10 cellular contexts compared by ENCODE assay signal in the genomic region with DNA sequence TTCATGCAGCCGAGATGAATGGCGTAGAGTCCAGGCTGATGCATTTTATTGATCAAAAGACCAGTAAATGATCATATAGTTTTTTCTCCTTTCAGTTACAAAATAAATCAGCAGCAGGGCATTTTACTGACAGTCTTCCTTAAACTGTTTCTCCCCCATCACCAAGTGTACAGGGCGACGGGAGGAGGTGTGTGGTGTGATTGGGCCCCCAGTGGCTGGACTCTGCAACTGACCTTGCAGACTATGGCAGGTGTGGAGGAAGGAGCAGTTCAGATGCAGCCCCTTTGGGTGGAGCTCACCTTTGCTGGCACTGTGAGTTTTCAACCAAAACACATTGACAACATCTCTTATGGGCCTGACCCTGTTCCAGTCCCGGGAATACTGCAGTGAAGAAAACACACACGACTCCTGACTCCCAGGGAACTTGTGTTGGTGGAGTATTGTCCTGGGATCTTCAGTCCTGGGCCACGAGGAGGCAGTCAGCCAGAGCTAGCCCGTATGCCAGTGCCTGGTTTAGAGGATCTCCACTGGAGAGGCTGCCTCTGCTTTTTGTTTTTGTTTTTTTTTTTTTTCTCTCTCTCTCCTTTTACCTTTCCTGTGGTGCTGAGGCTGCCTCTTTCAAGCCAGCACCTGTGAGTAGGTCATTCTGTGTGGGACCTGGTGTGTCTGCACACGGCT. TPM values are rescaled to one million over a fixed set of nuclear protein-coding genes. Genes with fewer than 3 reads are reported as not detected.
DNase-seq lines count a peak whose midpoint lies in the region; ATAC-seq and TF ChIP-seq lines count a peak whose summit lies in the region.
"Had no signal": no experiment of that assay in that cellular context is flagged by ENCODE, and none has a peak within 500 bp of the region (broad histone marks: within the 10 kb centered on the region; RNA-seq: fewer than 3 reads in every experiment).

No MANE protein-coding gene starts in this region.

- intact Hi-C loops in esophagus muscularis mucosa (cut with DNase I), result no loop called here

- no peak for TF ChIP-seq POLR2A in esophagus muscularis mucosa (IDR thresholded peaks at IDR 0.05; ENCODE audit: low read depth)

- H3K4me3 Mint-ChIP-seq in stimulated activated naive CD8-positive, alpha-beta T cell treated with anti-CD3 and anti-CD28 coated beads, Interleukin-15, amount 100 ng/mL, for 72 hours, result peak overlapping the region in 1 of 2 donors; percentile 16

- no peaks in the 10 kb centered on the region for H3K9me3 ChIP-seq in esophagus muscularis mucosa

- H3K27ac Mint-ChIP-seq in stimulated activated naive CD8-positive, alpha-beta T cell treated with anti-CD3 and anti-CD28 coated beads, Interleukin-15, amount 100 ng/mL, for 72 hours, result peak overlapping the region; percentile 37 to 43

- DNase-seq in stimulated activated naive CD8-positive, alpha-beta T cell treated with anti-CD3 and anti-CD28 coated beads, Interleukin-15, amount 100 ng/mL, for 72 hours, result peak in 1 of 2 donors; percentile 26
- no peak for DNase-seq in stimulated activated naive CD8-positive, alpha-beta T cell treated with anti-CD3 and anti-CD28 coated beads, Interleukin-15, Interleukin-2, amounts not matched to agents 100 U/mL and 50 U/mL, for 24 hours
- DNase-seq in RPMI8226 (peak; percentile 38), foreskin fibroblast (no peak), NCI-H1092 (lab: John Stamatoyannopoulos, UW) (no peak), esophagus muscularis mucosa (ENCODE audit: extremely low spot score) (no peak)
- DNase-seq: T-helper 1 cell had no signal

- no peak for ATAC-seq in stimulated activated naive CD8-positive, alpha-beta T cell treated with anti-CD3 and anti-CD28 coated beads, Interleukin-15, amount 100 ng/mL, for 72 hours
- ATAC-seq in stimulated activated naive CD8-positive, alpha-beta T cell treated with anti-CD3 and anti-CD28 coated beads, Interleukin-15, Interleukin-2, amounts not matched to agents 100 U/mL and 50 U/mL, for 24 hours, result no peak
- ATAC-seq in HG03460 (IDR thresholded peaks at IDR 0.05; ENCODE audit: unreplicated experiment) (no peak), GM18861 (IDR thresholded peaks at IDR 0.05; ENCODE audit: unreplicated experiment) (no peak)

- H3K4me1 Mint-ChIP-seq in stimulated activated naive CD8-positive, alpha-beta T cell treated with anti-CD3 and anti-CD28 coated beads, Interleukin-15, amount 100 ng/mL, for 72 hours, result peaks cover 63% of the 10 kb centered on the region

- H3K4me1 ChIP-seq in esophagus muscularis mucosa, result peaks cover 20 to 25% (median 22%) of the 10 kb centered on the region in 4 donors

- no peak for TF ChIP-seq EP300 in esophagus muscularis mucosa (IDR thresholded peaks at IDR 0.05)

- no peaks in the 10 kb centered on the region for H3K27me3 Mint-ChIP-seq in stimulated activated naive CD8-positive, alpha-beta T cell treated with anti-CD3 and anti-CD28 coated beads, Interleukin-15, amount 100 ng/mL, for 72 hours

- H3K27me3 ChIP-seq in esophagus muscularis mucosa, result no peaks in the 10 kb centered on the region
- H3K27me3 ChIP-seq: dorsolateral prefrontal cortex had no signal

- H3K27ac ChIP-seq in esophagus muscularis mucosa (replicated peaks in 1 of 4), result no peak overlapping the region

- TF ChIP-seq CTCF in foreskin fibroblast (IDR thresholded peaks at IDR 0.05; ENCODE audit: low read depth, low read length) (peak; percentile 9), esophagus muscularis mucosa (IDR thresholded peaks at IDR 0.05) (peak in 1 of 3 experiments; percentile 17)

- H3K9me3 Mint-ChIP-seq in stimulated activated naive CD8-positive, alpha-beta T cell treated with anti-CD3 and anti-CD28 coated beads, Interleukin-15, amount 100 ng/mL, for 72 hours, result no peaks in the 10 kb centered on the region

- WGBS in esophagus muscularis mucosa, result 97% methylated on average over 9 of the region's 9 CpGs

- peaks cover 0 to 4% (median 0%) of the 10 kb centered on the region in 4 donors for H3K36me3 ChIP-seq in esophagus muscularis mucosa

- no peak overlapping the region for H3K4me3 ChIP-seq in foreskin fibroblast (ENCODE audit: low read depth in 1 of 2, low read length in 2 of 2)
- no peak overlapping the region for H3K4me3 ChIP-seq in esophagus muscularis mucosa
- H3K4me3 ChIP-seq: dorsolateral prefrontal cortex had no signal

RNA-seq across cellular contexts. Expression of a gene that starts 29.8 kb away (rescaled TPM):
- 10 to 100 TPM; 16.4 to 28.8 (median 23.4) TPM for total RNA-seq in esophagus muscularis mucosa

RNA-seq across cellular contexts. Expression of a gene that starts 46.0 kb away (rescaled TPM):
- total RNA-seq in esophagus muscularis mucosa, result 10 to 100 TPM; 45.6 to 68.8 (median 54.3) TPM

RNA-seq across cellular contexts. Expression of a gene that starts 54.9 kb away (rescaled TPM):
- not detected for total RNA-seq in esophagus muscularis mucosa
